In genomic region chr5:93381057-93381456, GRCh38 we compare ENCODE assay signal across 1 cellular context.
TF ChIP-seq lines count a peak whose summit lies in the region.

No MANE protein-coding gene starts in this region.

TF ChIP-seq in HEK293, 187 proteins besides CTCF, POLR2A, EP300 and RAD21 (continued from another document):
- no peak for TF ChIP-seq PRDM10 (tag by site-specific recombination; IDR thresholded peaks at IDR 0.05)
- TF ChIP-seq ZNF394 (tag by site-specific recombination; IDR thresholded peaks at IDR 0.05; ENCODE audit: borderline replicate concordance) = no peak
- no peak for TF ChIP-seq ZNF777 (tag by site-specific recombination; IDR thresholded peaks at IDR 0.05; ENCODE audit: borderline replicate concordance)
- TF ChIP-seq BCL6B (tag by site-specific recombination; IDR thresholded peaks at IDR 0.05) = no peak
- TF ChIP-seq ZIC2 (tag by site-specific recombination; IDR thresholded peaks at IDR 0.05) = peak; percentile 84
